23 cellular contexts compared by ENCODE assay signal in genomic region chr1:94496076-94496755, GRCh38. TPM values are rescaled to one million over a fixed set of nuclear protein-coding genes. Genes with fewer than 3 reads are reported as not detected.
DNase-seq lines count a peak whose midpoint lies in the region; ATAC-seq, FAIRE-seq and TF ChIP-seq lines count a peak whose summit lies in the region.
"Had no signal": no experiment of that assay in that cellular context is flagged by ENCODE, and none has a peak within 500 bp of the region (broad histone marks: within the 10 kb centered on the region; RNA-seq: fewer than 3 reads in every experiment).

No MANE protein-coding gene starts in this region.

- in situ Hi-C loops in ACHN (cut with HindIII; ENCODE audit: low pct_ligation_motif_present, low pct_unique_long_range_greater_than_20kb, low sequenced_read_pairs) = no loop called here

- no peak for ATAC-seq in omental fat pad (ENCODE audit: low FRiP score)
- ATAC-seq: GM23338 had no signal

- no peaks in the 10 kb centered on the region for H3K9me3 Mint-ChIP-seq in endothelial cell (ENCODE audit: unreplicated experiment)
- H3K9me3 Mint-ChIP-seq: CD4-positive, alpha-beta T cell; CD8-positive, alpha-beta memory T cell; GM23338 had no signal

- FAIRE-seq in G401.6 (lab: Jason Lieb, UNC) = peak; percentile 33
- FAIRE-seq: D721Med, GM12891, GM18507 had no signal

- TF ChIP-seq CTCF in VCaP (conservative IDR thresholded peaks at IDR 0.05) (no peak), endothelial cell (IDR thresholded peaks at IDR 0.05; ENCODE audit: unreplicated experiment) (no peak), omental fat pad (IDR thresholded peaks at IDR 0.05) (no peak)

- H3K27ac ChIP-seq in VCaP = peak overlapping the region; percentile 53
- H3K27ac ChIP-seq: 22Rv1; BLaER1 treated with 17β-estradiol and CSF1 and Interleukin-3, amounts not matched to agents 10 nM and 100 nM had no signal

- peaks cover 14% of the 10 kb centered on the region for H3K4me1 Mint-ChIP-seq in endothelial cell (ENCODE audit: unreplicated experiment)
- H3K4me1 Mint-ChIP-seq: CD14-positive monocyte; CD8-positive, alpha-beta memory T cell; GM23338 had no signal

- peaks cover 2% of the 10 kb centered on the region for H3K27me3 Mint-ChIP-seq in endothelial cell (ENCODE audit: unreplicated experiment)
- H3K27me3 Mint-ChIP-seq: CD4-positive, alpha-beta T cell; CD8-positive, alpha-beta memory T cell had no signal

- no peak overlapping the region for H3K4me3 Mint-ChIP-seq in endothelial cell (ENCODE audit: unreplicated experiment)
- H3K4me3 Mint-ChIP-seq: CD14-positive monocyte; CD4-positive, alpha-beta T cell; CD8-positive, alpha-beta memory T cell; GM23338 had no signal

- DNase-seq in endothelial cell (ENCODE audit: low spot score) (no peak), lung microvascular endothelial cell (ENCODE audit: low read depth in 2 of 2) (peak; percentile 66 to 78), ACHN (no peak), NCI-H1694 (lab: John Stamatoyannopoulos, UW) (no peak), kidney glomerular epithelial cell (lab: John Stamatoyannopoulos, UW) (no peak), omental fat pad (ENCODE audit: low spot score) (no peak)
- DNase-seq: AML-193; BE2C; CD4-positive, alpha-beta T cell; CD8-positive, alpha-beta memory T cell; DMS 273 treated with DMSO at 0.1 percent for 48 hours; DMS79; EL; GF-D8 had no signal

- H3K27ac Mint-ChIP-seq in endothelial cell (ENCODE audit: unreplicated experiment) = peak overlapping the region; percentile 83
- H3K27ac Mint-ChIP-seq: CD4-positive, alpha-beta T cell; GM23338 had no signal

- peaks cover 38% of the 10 kb centered on the region for H3K36me3 Mint-ChIP-seq in endothelial cell (ENCODE audit: low read depth, unreplicated experiment)

RNA-seq across cellular contexts. Expression of gene F3, which starts 45.3 kb away (rescaled TPM):
- total RNA-seq in endothelial cell (ENCODE audit: unreplicated experiment) (1.4 TPM), lung microvascular endothelial cell (1.1 and 1.4 TPM in 2 replicates), omental fat pad (100 to 1,000 TPM in 3 of 4 donors, 10 to 100 TPM in 1; 91.0 to 244 (median 186) TPM)
- total RNA-seq: CD4-positive, alpha-beta T cell had no signal

Comparison
In these comparisons a context has a peak if more than half of its experiments do, and no peak if none do; other contexts are left out.
1. DNase-seq: peak in lung microvascular endothelial cell (2 of 2); none in endothelial cell (single experiment), ACHN (single experiment), NCI-H1694 (single experiment), kidney glomerular epithelial cell (single experiment) and omental fat pad (single experiment).
2. RNA of gene F3, which starts 45.3 kb away (total RNA-seq): 91.0 to 244 TPM in omental fat pad; 1.1 to 1.4 TPM in lung microvascular endothelial cell and 1.4 TPM in endothelial cell (single experiment); every median in the first group is over 10 times any median in the second.